In the genomic region with DNA sequence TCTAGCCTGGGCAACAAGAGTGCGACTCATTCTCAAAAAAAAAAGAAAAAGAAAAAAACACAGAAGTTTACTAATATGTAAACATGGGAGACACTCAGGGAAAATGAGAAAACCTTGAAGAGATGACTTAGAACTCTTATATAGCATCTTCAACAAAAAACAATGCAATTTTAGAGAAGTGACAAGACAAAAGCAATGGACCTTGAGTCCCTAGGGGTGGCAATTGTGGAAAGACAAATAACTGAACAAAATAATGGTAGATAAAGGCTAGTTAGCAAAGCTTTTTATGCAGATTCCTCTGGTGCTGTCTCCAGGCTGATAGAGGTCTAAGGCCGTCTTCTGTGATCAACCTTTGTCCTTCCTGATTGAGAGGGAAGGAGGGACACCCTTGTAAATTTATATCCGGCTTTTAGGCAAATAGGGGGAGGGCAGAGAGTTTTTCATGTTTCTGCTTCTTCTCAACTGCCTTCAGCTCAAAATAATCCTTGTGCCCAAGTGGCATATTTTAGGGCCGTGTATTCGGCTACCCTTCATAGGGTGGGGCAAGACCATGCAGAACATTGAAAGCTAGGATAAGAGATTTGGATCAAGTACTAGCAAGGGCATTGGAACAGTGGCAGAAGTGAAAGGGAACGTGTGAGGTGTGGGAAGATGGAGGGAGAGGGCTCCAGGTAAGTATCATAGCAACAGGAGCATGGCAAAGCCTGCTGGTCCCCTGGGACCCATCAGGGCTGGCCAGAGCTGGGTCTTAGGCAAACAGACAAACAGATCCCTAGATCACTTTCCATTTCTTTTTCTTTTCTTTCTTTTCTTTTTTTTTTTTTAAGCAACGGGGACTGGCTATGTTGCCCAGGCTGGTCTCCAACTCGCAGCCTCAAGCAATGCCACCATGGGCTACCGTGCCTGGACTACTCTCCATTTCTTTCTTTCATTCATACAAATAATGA, we compare ENCODE assay signal across 10 cellular contexts.
A peak's percentile ranks its signal among the peaks of the same experiment; 100 is the strongest.
DNase-seq lines count a peak whose midpoint lies in the region; ATAC-seq, FAIRE-seq and TF ChIP-seq lines count a peak whose summit lies in the region.
"Had no signal": no experiment of that assay in that cellular context is flagged by ENCODE, and none has a peak within 500 bp of the region (broad histone marks: within the 10 kb centered on the region; RNA-seq: fewer than 3 reads in every experiment).

No MANE protein-coding gene starts in this region.

- no peaks in the 10 kb centered on the region for H3K79me2 ChIP-seq in OCI-LY7 (ENCODE audit: insufficient read depth, low read depth, low read length)

- H3K9me2 ChIP-seq in OCI-LY7 (ENCODE audit: insufficient read depth, low read length), result no peaks in the 10 kb centered on the region

- no peak for TF ChIP-seq EP300 in gastroesophageal sphincter (IDR thresholded peaks at IDR 0.05)

- no peaks in the 10 kb centered on the region for H4K20me1 ChIP-seq in OCI-LY7 (ENCODE audit: insufficient read depth, low read length)

- DNase-seq in DMS53 (lab: John Stamatoyannopoulos, UW) (peak; percentile 28), DMS53 treated with DMSO at 0.1 percent for 48 hours (lab: John Stamatoyannopoulos, UW; ENCODE audit: unreplicated experiment) (no peak), OCI-LY7 (ENCODE audit: low spot score) (peak; percentile 19), GM12892 (ENCODE audit: insufficient read length) (no peak)
- no peak for DNase-seq in activated CD4-positive, alpha-beta T cell treated with anti-CD3 and anti-CD28 coated beads for 48 hours

- H3K4me3 ChIP-seq in OCI-LY7 (ENCODE audit: low read depth, low read length, poor library complexity, severe bottlenecking) (no peak overlapping the region), gastroesophageal sphincter (no peak overlapping the region), subcutaneous abdominal adipose tissue (ENCODE audit: low read depth in 1 of 5, low read length in 5 of 5) (no peak overlapping the region)

- POLR2A ChIA-PET in OCI-LY7 (lab: Charles Lee), result interaction anchor here (0.7 to 1.1 kb wide), 5 partner anchors 19 to 119 kb away, joined by 3 read pairs; no protein-coding TSS in a partner anchor

- ATAC-seq in gastroesophageal sphincter (no peak), GM19324 (IDR thresholded peaks at IDR 0.05; ENCODE audit: low FRiP score, unreplicated experiment) (no peak)

- H3K4me1 ChIP-seq in OCI-LY7 (ENCODE audit: insufficient read depth, low read length, poor library complexity, severe bottlenecking), result peaks cover 14% of the 10 kb centered on the region
- H3K4me1 ChIP-seq in gastroesophageal sphincter, result peaks cover 2 to 49% (median 23%) of the 10 kb centered on the region in 3 donors
- peaks cover 7 to 48% (median 41%) of the 10 kb centered on the region in 5 donors for H3K4me1 ChIP-seq in subcutaneous abdominal adipose tissue (ENCODE audit: control insufficient read depth in 5 of 5, insufficient read depth in 5 of 5, low read length in 5 of 5)

- no peaks in the 10 kb centered on the region for H3K36me3 ChIP-seq in OCI-LY7 (ENCODE audit: insufficient read depth, low read length)
- H3K36me3 ChIP-seq in gastroesophageal sphincter, result no peaks in the 10 kb centered on the region
- no peaks in the 10 kb centered on the region for H3K36me3 ChIP-seq in subcutaneous abdominal adipose tissue (ENCODE audit: control insufficient read depth in 5 of 5, insufficient read depth in 5 of 5, low read length in 5 of 5)

- intact Hi-C loops in OCI-LY7 (cut with micrococcal nuclease; ENCODE audit: unreplicated experiment), result loop anchor here (5.0 kb wide), 1 partner anchor 354 kb away; a partner anchor contains a TSS

- H3K9ac ChIP-seq in subcutaneous abdominal adipose tissue (ENCODE audit: low read length in 5 of 5), result peak overlapping the region in 1 of 5 donors; percentile 66

- peak overlapping the region; percentile 67 for H2AFZ ChIP-seq in OCI-LY7 (ENCODE audit: low read length)

- TF ChIP-seq POLR2A in gastroesophageal sphincter (IDR thresholded peaks at IDR 0.05) (no peak), GM12892 (IDR thresholded peaks at IDR 0.05; ENCODE audit: low read depth, low read length) (no peak)

- no peak for FAIRE-seq in GM12892 (lab: Jason Lieb, UNC)
- FAIRE-seq: GM18507 had no signal

- H3K4me2 ChIP-seq in OCI-LY7 (ENCODE audit: low read length), result peak overlapping the region; percentile 54

- TF ChIP-seq CTCF in OCI-LY7 (conservative IDR thresholded peaks at IDR 0.05; ENCODE audit: low read length), result no peak
- no peak for TF ChIP-seq CTCF in gastroesophageal sphincter (IDR thresholded peaks at IDR 0.05)

- WGBS in gastroesophageal sphincter (ENCODE audit: low coverage in 1 of 2), 2 donors, result 81 to 90% methylated on average over 2 to 7 of the region's 9 CpGs

- H3K27me3 ChIP-seq in gastroesophageal sphincter, result no peaks in the 10 kb centered on the region
- no peaks in the 10 kb centered on the region for H3K27me3 ChIP-seq in subcutaneous abdominal adipose tissue (ENCODE audit: control insufficient read depth in 5 of 5, insufficient read depth in 4 of 5, low read length in 5 of 5)

- BruUV-seq in OCI-LY7 (replicated peaks; lab: Mats Ljungman, UMichigan), result no TSS peak

- CTCF ChIA-PET in OCI-LY7 (lab: Charles Lee; ENCODE audit: unreplicated experiment), result interaction anchor here (0.7 kb wide), 1 partner anchor 30 kb away, joined by 4 read pairs; no protein-coding TSS in a partner anchor

- H3K27ac ChIP-seq in OCI-LY7 (ENCODE audit: low read depth, low read length, poor library complexity, severe bottlenecking), result no peak overlapping the region
- H3K27ac ChIP-seq in gastroesophageal sphincter, result peak overlapping the region in 3 of 4 donors; percentile 69 to 90 (median 82)
- peak overlapping the region; percentile 73 for H3K27ac ChIP-seq in subcutaneous abdominal adipose tissue (ENCODE audit: low read depth, low read length)
- H3K27ac ChIP-seq: 22Rv1 had no signal

- no peaks in the 10 kb centered on the region for H3K9me3 ChIP-seq in OCI-LY7 (ENCODE audit: low read length)
- no peaks in the 10 kb centered on the region for H3K9me3 ChIP-seq in gastroesophageal sphincter
- H3K9me3 ChIP-seq in subcutaneous abdominal adipose tissue (ENCODE audit: control insufficient read depth in 5 of 5, low read length in 5 of 5), result no peaks in the 10 kb centered on the region

Comparison
In these comparisons a context has a peak if more than half of its experiments do, and no peak if none do; other contexts are left out.
1. DNase-seq: peak in DMS53 (single experiment) and OCI-LY7 (single experiment); none in DMS53 treated with DMSO at 0.1 percent for 48 hours (single experiment), GM12892 (single experiment) and activated CD4-positive, alpha-beta T cell treated with anti-CD3 and anti-CD28 coated beads for 48 hours (single experiment).